ENCODE assay signal across 8 cellular contexts in genomic region chr20:35743693-35744491, GRCh38. TPM values are rescaled to one million over a fixed set of nuclear protein-coding genes. Genes with fewer than 3 reads are reported as not detected.
DNase-seq lines count a peak whose midpoint lies in the region; ATAC-seq and TF ChIP-seq lines count a peak whose summit lies in the region.

No MANE protein-coding gene starts in this region.

- H3K27me3 ChIP-seq in heart left ventricle: no peaks in the 10 kb centered on the region
- H3K27me3 ChIP-seq in lung (ENCODE audit: control insufficient read depth, insufficient read depth): no peaks in the 10 kb centered on the region
- no peaks in the 10 kb centered on the region for H3K27me3 ChIP-seq in transverse colon

- intact Hi-C loops in heart left ventricle (cut with DNase I): loop anchor here in 5 of 10 donors (2.0 to 10.0 kb wide), 5 partner anchors 27 to 143 kb away; partner anchors contain the start of genes NFS1 (in 1 of the 5), ROMO1 (in 1 of the 5) and SPAG4 (in 1 of the 5)
- intact Hi-C loops in Right ventricle myocardium inferior (cut with DNase I): loop anchor here (5.0 kb wide), 1 partner anchor 202 kb away; the partner anchor contains the start of gene ERGIC3
- intact Hi-C loops in activated T-helper 2 cell treated with anti-CD3 and anti-CD28 coated beads, Interferon-gamma antibody, Interleukin-2, Interleukin-4, amounts not matched to agents 10 μg/mL and 5 μg/mL and 100 μg/mL, durations not matched to agents 14 hours and 24 hours and 36 hours (cut with micrococcal nuclease): loop anchor here (2.0 to 5.0 kb wide), 4 partner anchors 45 to 652 kb away; partner anchors contain the start of genes CEP250, NFS1, ROMO1 and TRPC4AP
- intact Hi-C loops in transverse colon (cut with DNase I; ENCODE audit: low total_unique reads): loop anchor here (10.0 kb wide), 1 partner anchor 131 kb away; no protein-coding TSS in a partner anchor

- peaks cover 28% of the 10 kb centered on the region for H3K36me3 Mint-ChIP-seq in activated T-helper 2 cell treated with anti-CD3 and anti-CD28 coated beads, Interferon-gamma antibody, Interleukin-2, Interleukin-4, amounts not matched to agents 10 μg/mL and 5 μg/mL and 100 μg/mL, durations not matched to agents 14 hours and 24 hours and 36 hours (ENCODE audit: low read depth)

- H3K4me3 Mint-ChIP-seq in activated T-helper 2 cell treated with anti-CD3 and anti-CD28 coated beads, Interferon-gamma antibody, Interleukin-2, Interleukin-4, amounts not matched to agents 10 μg/mL and 5 μg/mL and 100 μg/mL, durations not matched to agents 14 hours and 24 hours and 36 hours (ENCODE audit: low read depth): peak overlapping the region; percentile 97

- H3K27ac Mint-ChIP-seq in activated T-helper 2 cell treated with anti-CD3 and anti-CD28 coated beads, Interferon-gamma antibody, Interleukin-2, Interleukin-4, amounts not matched to agents 10 μg/mL and 5 μg/mL and 100 μg/mL, durations not matched to agents 14 hours and 24 hours and 36 hours: peak overlapping the region; percentile 99

- ATAC-seq in heart left ventricle (no peak), Right ventricle myocardium inferior (no peak), lung (ENCODE audit: insufficient read depth, low FRiP score) (no peak)

- H3K27ac ChIP-seq in heart left ventricle: peak overlapping the region; percentile 85 to 100 (median 98)
- peak overlapping the region; percentile 90 to 97 for H3K27ac ChIP-seq in lung (ENCODE audit: low read depth in 1 of 2, low read length in 1 of 2)
- H3K27ac ChIP-seq in transverse colon: peak overlapping the region; percentile 96 to 99 (median 98)

- H3K9me3 Mint-ChIP-seq in activated T-helper 2 cell treated with anti-CD3 and anti-CD28 coated beads, Interferon-gamma antibody, Interleukin-2, Interleukin-4, amounts not matched to agents 10 μg/mL and 5 μg/mL and 100 μg/mL, durations not matched to agents 14 hours and 24 hours and 36 hours: no peaks in the 10 kb centered on the region

- peaks cover 25% of the 10 kb centered on the region for H3K4me1 Mint-ChIP-seq in activated T-helper 2 cell treated with anti-CD3 and anti-CD28 coated beads, Interferon-gamma antibody, Interleukin-2, Interleukin-4, amounts not matched to agents 10 μg/mL and 5 μg/mL and 100 μg/mL, durations not matched to agents 14 hours and 24 hours and 36 hours (ENCODE audit: low read depth)

- peaks cover 0 to 20% (median 18%) of the 10 kb centered on the region in 9 donors for H3K36me3 ChIP-seq in heart left ventricle
- H3K36me3 ChIP-seq in lung (ENCODE audit: control insufficient read depth in 2 of 2, insufficient read depth in 2 of 2, low read length in 2 of 2): peaks cover 2 to 3% of the 10 kb centered on the region in 2 donors
- peaks cover 0 to 14% (median 6%) of the 10 kb centered on the region in 4 donors for H3K36me3 ChIP-seq in transverse colon

- H3K9me3 ChIP-seq in heart left ventricle (no peaks in the 10 kb centered on the region), lung (ENCODE audit: control insufficient read depth in 2 of 2, insufficient read depth in 1 of 2, low read length in 1 of 2) (no peaks in the 10 kb centered on the region), transverse colon (no peaks in the 10 kb centered on the region)

- in situ Hi-C loops in transverse colon (cut with MboI; ENCODE audit: low pct_ligation_motif_present in 1 of 4, low pct_unique_long_range_greater_than_20kb in 1 of 4, low sequenced_read_pairs in 3 of 4): no loop called here

- H3K4me3 ChIP-seq in heart left ventricle: peak overlapping the region in 5 of 12 donors; percentile 4 to 86 (median 75)
- no peak overlapping the region for H3K4me3 ChIP-seq in lung
- H3K4me3 ChIP-seq in transverse colon: peak overlapping the region in 1 of 4 donors; percentile 66

- WGBS in heart left ventricle, 4 donors: 77 to 79% (median 78%) methylated on average over 15 of the region's 15 CpGs
- 41 to 57% methylated on average over 15 of the region's 15 CpGs for WGBS in lung, 2 donors
- 60 to 77% methylated on average over 10 to 15 of the region's 15 CpGs for WGBS in transverse colon (ENCODE audit: low coverage in 1 of 2), 2 donors

- peaks cover 3 to 40% (median 24%) of the 10 kb centered on the region in 12 donors for H3K4me1 ChIP-seq in heart left ventricle
- peaks cover 3 to 5% of the 10 kb centered on the region in 2 donors for H3K4me1 ChIP-seq in lung (ENCODE audit: control insufficient read depth in 2 of 2, insufficient read depth in 2 of 2, low read length in 2 of 2)
- H3K4me1 ChIP-seq in transverse colon: peaks cover 11 to 30% (median 22%) of the 10 kb centered on the region in 4 donors

- H3K27me3 Mint-ChIP-seq in activated T-helper 2 cell treated with anti-CD3 and anti-CD28 coated beads, Interferon-gamma antibody, Interleukin-2, Interleukin-4, amounts not matched to agents 10 μg/mL and 5 μg/mL and 100 μg/mL, durations not matched to agents 14 hours and 24 hours and 36 hours (ENCODE audit: low read depth): no peaks in the 10 kb centered on the region

- DNase-seq in heart left ventricle (no peak), Right ventricle myocardium inferior (ENCODE audit: missing footprints) (no peak), lung (ENCODE audit: low spot score) (no peak), transverse colon (no peak), NCI-H1436 treated with DMSO at 0.1 percent for 48 hours (lab: John Stamatoyannopoulos, UW) (no peak), LoVo (ENCODE audit: low spot score) (no peak), NCI-H1105 (lab: John Stamatoyannopoulos, UW) (no peak)
- DNase-seq in activated T-helper 2 cell treated with anti-CD3 and anti-CD28 coated beads, Interferon-gamma antibody, Interleukin-2, Interleukin-4, amounts not matched to agents 10 μg/mL and 5 μg/mL and 100 μg/mL, durations not matched to agents 14 hours and 24 hours and 36 hours (ENCODE audit: low spot score): no peak

- TF ChIP-seq EP300 in transverse colon (IDR thresholded peaks at IDR 0.05; ENCODE audit: low read depth): no peak

- TF ChIP-seq POLR2A in heart left ventricle (IDR thresholded peaks at IDR 0.05) (no peak), transverse colon (IDR thresholded peaks at IDR 0.05) (no peak)

- no peak for TF ChIP-seq CTCF in heart left ventricle (IDR thresholded peaks at IDR 0.05)
- no peak for TF ChIP-seq CTCF in lung (IDR thresholded peaks at IDR 0.05; ENCODE audit: control extremely low read depth, extremely low read depth)
- no peak for TF ChIP-seq CTCF in transverse colon (IDR thresholded peaks at IDR 0.05)

RNA-seq across cellular contexts. Expression of gene RBM39, which starts 1.8 kb away (rescaled TPM):
- total RNA-seq in heart left ventricle (100 to 1,000 TPM in 7 of 9 donors, 10 to 100 TPM in 2; 72.6 to 147 (median 112) TPM), Right ventricle myocardium inferior (133 TPM), lung (100 to 1,000 TPM; 230 to 689 TPM), transverse colon (100 to 1,000 TPM; 264 to 721 (median 416) TPM)
- polyA plus RNA-seq in heart left ventricle (100 to 1,000 TPM in 1 of 2 donors, 10 to 100 TPM in 1; 90.4 to 165 TPM), lung (100 to 1,000 TPM; 162 to 481 TPM)
- total RNA-seq in activated T-helper 2 cell treated with anti-CD3 and anti-CD28 coated beads, Interferon-gamma antibody, Interleukin-2, Interleukin-4, amounts not matched to agents 10 μg/mL and 5 μg/mL and 100 μg/mL, durations not matched to agents 14 hours and 24 hours and 36 hours: 358 and 360 TPM in 2 replicates

RNA-seq across cellular contexts. Expression of gene PHF20, which starts 27.9 kb away (rescaled TPM):
- total RNA-seq in heart left ventricle (10 to 100 TPM; 26.4 to 47.0 (median 36.5) TPM), Right ventricle myocardium inferior (36.7 TPM), lung (10 to 100 TPM; 46.5 to 51.5 TPM), transverse colon (10 to 100 TPM; 20.6 to 88.6 (median 43.1) TPM)
- polyA plus RNA-seq in heart left ventricle (10 to 100 TPM; 25.8 to 48.9 TPM), lung (10 to 100 TPM; 17.5 to 18.7 TPM)
- total RNA-seq in activated T-helper 2 cell treated with anti-CD3 and anti-CD28 coated beads, Interferon-gamma antibody, Interleukin-2, Interleukin-4, amounts not matched to agents 10 μg/mL and 5 μg/mL and 100 μg/mL, durations not matched to agents 14 hours and 24 hours and 36 hours: 55.1 and 64.3 TPM in 2 replicates

RNA-seq across cellular contexts. Expression of gene ROMO1, which starts 44.7 kb away (rescaled TPM):
- total RNA-seq in heart left ventricle (100 to 1,000 TPM; 120 to 591 (median 174) TPM), Right ventricle myocardium inferior (190 TPM), lung (100 to 1,000 TPM in 1 of 2 donors, 10 to 100 TPM in 1; 98.6 to 176 TPM), transverse colon (100 to 1,000 TPM; 114 to 416 (median 182) TPM)
- polyA plus RNA-seq in heart left ventricle (100 to 1,000 TPM; 241 to 534 TPM), lung (100 to 1,000 TPM; 369 to 501 TPM)
- 93.0 and 98.4 TPM in 2 replicates for total RNA-seq in activated T-helper 2 cell treated with anti-CD3 and anti-CD28 coated beads, Interferon-gamma antibody, Interleukin-2, Interleukin-4, amounts not matched to agents 10 μg/mL and 5 μg/mL and 100 μg/mL, durations not matched to agents 14 hours and 24 hours and 36 hours

RNA-seq across cellular contexts. Expression of gene NFS1, which starts 44.7 kb away (rescaled TPM):
- 10 to 100 TPM; 38.1 to 67.5 (median 58.3) TPM for total RNA-seq in heart left ventricle
- 10 to 100 TPM; 27.4 to 59.9 TPM for polyA plus RNA-seq in heart left ventricle
- 54.3 TPM for total RNA-seq in Right ventricle myocardium inferior
- 39.1 and 39.8 TPM in 2 replicates for total RNA-seq in activated T-helper 2 cell treated with anti-CD3 and anti-CD28 coated beads, Interferon-gamma antibody, Interleukin-2, Interleukin-4, amounts not matched to agents 10 μg/mL and 5 μg/mL and 100 μg/mL, durations not matched to agents 14 hours and 24 hours and 36 hours
- 10 to 100 TPM; 24.1 to 33.9 TPM for total RNA-seq in lung
- 10 to 100 TPM; 18.8 to 23.2 TPM for polyA plus RNA-seq in lung
- total RNA-seq in transverse colon: 10 to 100 TPM; 28.4 to 54.1 (median 42.0) TPM
